In genomic region chr19:14383556-14383897, GRCh38 we compare ENCODE assay signal across 9 cellular contexts. TPM values are rescaled to one million over a fixed set of nuclear protein-coding genes. Genes with fewer than 3 reads are reported as not detected.
DNase-seq lines count a peak whose midpoint lies in the region; ATAC-seq, FAIRE-seq and TF ChIP-seq lines count a peak whose summit lies in the region.
"Had no signal": no experiment of that assay in that cellular context is flagged by ENCODE, and none has a peak within 500 bp of the region (broad histone marks: within the 10 kb centered on the region; RNA-seq: fewer than 3 reads in every experiment).

No MANE protein-coding gene starts in this region.

- no peaks in the 10 kb centered on the region for H3K36me3 ChIP-seq in kidney (ENCODE audit: control insufficient read depth in 1 of 2, insufficient read depth in 2 of 2, low read length in 2 of 2)
- H3K36me3 ChIP-seq in urinary bladder (ENCODE audit: insufficient read depth) = no peaks in the 10 kb centered on the region

- H3K9me3 ChIP-seq in kidney (ENCODE audit: control insufficient read depth in 1 of 2, low read length in 2 of 2) = no peaks in the 10 kb centered on the region

- no peak for TF ChIP-seq CTCF in activated CD8-positive, alpha-beta T cell treated with anti-CD3 and anti-CD28 coated beads for 36 hours (IDR thresholded peaks at IDR 0.05)
- no peak for TF ChIP-seq CTCF in kidney (IDR thresholded peaks at IDR 0.05; ENCODE audit: borderline replicate concordance, extremely low read depth, insufficient read depth)

- 15% methylated on average over 3 of the region's 3 CpGs for WGBS in urinary bladder

- peak overlapping the region; percentile 18 to 50 for H3K4me3 ChIP-seq in kidney (ENCODE audit: low read length in 2 of 2)
- H3K4me3 ChIP-seq in urinary bladder (ENCODE audit: low read depth, low read length) = peak overlapping the region; percentile 19

- no peaks in the 10 kb centered on the region for H3K9me3 Mint-ChIP-seq in activated naive CD4-positive, alpha-beta T cell treated with anti-CD3 and anti-CD28 coated beads, Interleukin-2, amount 50 U/mL, for 24 hours
- H3K9me3 Mint-ChIP-seq in activated CD8-positive, alpha-beta T cell treated with anti-CD3 and anti-CD28 coated beads for 36 hours = no peaks in the 10 kb centered on the region

- H3K4me1 Mint-ChIP-seq in activated naive CD4-positive, alpha-beta T cell treated with anti-CD3 and anti-CD28 coated beads, Interleukin-2, amount 50 U/mL, for 24 hours = peaks cover 34% of the 10 kb centered on the region
- peaks cover 28% of the 10 kb centered on the region for H3K4me1 Mint-ChIP-seq in activated CD8-positive, alpha-beta T cell treated with anti-CD3 and anti-CD28 coated beads for 36 hours (ENCODE audit: low read depth)

- no peak for TF ChIP-seq POLR2A in GM12891 (IDR thresholded peaks at IDR 0.05; ENCODE audit: low read depth, low read length)

- CTCF ChIA-PET in activated CD8-positive, alpha-beta T cell treated with anti-CD3 and anti-CD28 coated beads for 36 hours (lab: Charles Lee) = interaction anchor here (1.0 to 5.5 kb wide), 8 partner anchors 13 to 166 kb away, joined by 3 to 77 read pairs (median 6); no protein-coding TSS in a partner anchor

- peak overlapping the region; percentile 94 for H3K4me3 Mint-ChIP-seq in activated naive CD4-positive, alpha-beta T cell treated with anti-CD3 and anti-CD28 coated beads, Interleukin-2, amount 50 U/mL, for 24 hours
- H3K4me3 Mint-ChIP-seq in activated CD8-positive, alpha-beta T cell treated with anti-CD3 and anti-CD28 coated beads for 36 hours = peak overlapping the region; percentile 99

- peaks cover 0 to 2% of the 10 kb centered on the region in 2 donors for H3K4me1 ChIP-seq in kidney (ENCODE audit: control insufficient read depth in 1 of 2, insufficient read depth in 1 of 2, low read depth in 1 of 2, low read length in 2 of 2)
- H3K4me1 ChIP-seq in urinary bladder (ENCODE audit: insufficient read depth) = peaks cover 2% of the 10 kb centered on the region

- intact Hi-C loops in activated CD8-positive, alpha-beta T cell treated with anti-CD3 and anti-CD28 coated beads for 36 hours (cut with micrococcal nuclease) = loop anchor here (2.0 kb wide), 1 partner anchor 15 kb away; no protein-coding TSS in a partner anchor
- intact Hi-C loops in kidney (cut with DNase I) = no loop called here

- FAIRE-seq in kidney (lab: Jason Lieb, UNC) (no peak), GM12891 (lab: Jason Lieb, UNC) (no peak)

- POLR2A ChIA-PET in activated CD8-positive, alpha-beta T cell treated with anti-CD3 and anti-CD28 coated beads for 36 hours (lab: Charles Lee) = interaction anchor here (0.6 to 10.7 kb wide), 11 partner anchors 9 to 198 kb away, joined by 3 to 247 read pairs (median 11); partner anchors contain the start of gene DDX39A

- ATAC-seq in activated CD8-positive, alpha-beta T cell treated with anti-CD3 and anti-CD28 coated beads for 36 hours = no peak

- H3K27ac ChIP-seq in kidney (ENCODE audit: low read depth in 2 of 2, low read length in 2 of 2) = peak overlapping the region; percentile 65 to 84
- no peak overlapping the region for H3K27ac ChIP-seq in urinary bladder (ENCODE audit: low read depth)
- H3K27ac ChIP-seq: epithelial cell of prostate had no signal

- no peaks in the 10 kb centered on the region for H3K27me3 Mint-ChIP-seq in activated naive CD4-positive, alpha-beta T cell treated with anti-CD3 and anti-CD28 coated beads, Interleukin-2, amount 50 U/mL, for 24 hours
- H3K27me3 Mint-ChIP-seq in activated CD8-positive, alpha-beta T cell treated with anti-CD3 and anti-CD28 coated beads for 36 hours = no peaks in the 10 kb centered on the region

- peaks cover 11% of the 10 kb centered on the region for H3K36me3 Mint-ChIP-seq in activated naive CD4-positive, alpha-beta T cell treated with anti-CD3 and anti-CD28 coated beads, Interleukin-2, amount 50 U/mL, for 24 hours
- H3K36me3 Mint-ChIP-seq in activated CD8-positive, alpha-beta T cell treated with anti-CD3 and anti-CD28 coated beads for 36 hours (ENCODE audit: low read depth) = peaks cover 45% of the 10 kb centered on the region

- H3K27ac Mint-ChIP-seq in activated naive CD4-positive, alpha-beta T cell treated with anti-CD3 and anti-CD28 coated beads, Interleukin-2, amount 50 U/mL, for 24 hours = peak overlapping the region; percentile 96
- peak overlapping the region; percentile 100 for H3K27ac Mint-ChIP-seq in activated CD8-positive, alpha-beta T cell treated with anti-CD3 and anti-CD28 coated beads for 36 hours

- peak overlapping the region in 1 of 2 donors; percentile 67 for H3K9ac ChIP-seq in kidney (ENCODE audit: low read length in 2 of 2)

- no peak for DNase-seq in activated naive CD4-positive, alpha-beta T cell (lab: John Stamatoyannopoulos, UW)
- DNase-seq in activated CD8-positive, alpha-beta T cell treated with anti-CD3 and anti-CD28 coated beads for 36 hours = no peak
- DNase-seq in kidney (no peak), Ammon's horn (ENCODE audit: low spot score) (no peak), GM12891 (ENCODE audit: insufficient read length, low spot score) (no peak), NCI-H748 (lab: John Stamatoyannopoulos, UW; ENCODE audit: unreplicated experiment) (no peak)

TF ChIP-seq in GM12891, 5 proteins besides CTCF, POLR2A, EP300 and RAD21:
- TF ChIP-seq POLR2AphosphoS5 (IDR thresholded peaks at IDR 0.05; ENCODE audit: low read depth, low read length) (no peak), POU2F2 (IDR thresholded peaks at IDR 0.05; ENCODE audit: low read depth, low read length) (no peak), PAX5 (IDR thresholded peaks at IDR 0.05; ENCODE audit: insufficient read depth, low read length, severe bottlenecking) (no peak), TAF1 (IDR thresholded peaks at IDR 0.05; ENCODE audit: low read depth, low read length) (no peak), SPI1 (IDR thresholded peaks at IDR 0.05; ENCODE audit: low read depth, low read length) (no peak)

RNA-seq across cellular contexts. Expression of gene ADGRE5, which starts 2.3 kb away (rescaled TPM):
- total RNA-seq in activated CD8-positive, alpha-beta T cell treated with anti-CD3 and anti-CD28 coated beads for 36 hours = 100 to 1,000 TPM; 185 to 186 TPM
- total RNA-seq in kidney (100 TPM), urinary bladder (12.5 TPM)
- polyA plus RNA-seq in kidney (ENCODE audit: insufficient read depth, low read depth, low replicate concordance) (16.0 TPM), urinary bladder (46.1 TPM)
- 59.8 TPM for polyA plus RNA-seq in GM12891 (2012; ENCODE audit: low read depth, missing spikeins)

RNA-seq across cellular contexts. Expression of gene DDX39A, which starts 35.6 kb away (rescaled TPM):
- total RNA-seq in activated CD8-positive, alpha-beta T cell treated with anti-CD3 and anti-CD28 coated beads for 36 hours = 100 to 1,000 TPM; 217 to 226 TPM
- 53.8 TPM for total RNA-seq in kidney
- 35.6 TPM for polyA plus RNA-seq in kidney (ENCODE audit: insufficient read depth, low read depth, low replicate concordance)
- total RNA-seq in urinary bladder = 24.0 TPM
- 52.2 TPM for polyA plus RNA-seq in urinary bladder
- 153 TPM for polyA plus RNA-seq in GM12891 (2012; ENCODE audit: low read depth, missing spikeins)

RNA-seq across cellular contexts. Expression of gene PKN1, which starts 49.6 kb away (rescaled TPM):
- total RNA-seq in activated CD8-positive, alpha-beta T cell treated with anti-CD3 and anti-CD28 coated beads for 36 hours = 100 to 1,000 TPM; 172 to 192 TPM
- total RNA-seq in kidney = 103 TPM
- polyA plus RNA-seq in kidney (ENCODE audit: insufficient read depth, low read depth, low replicate concordance) = 67.7 TPM
- 39.4 TPM for total RNA-seq in urinary bladder
- 94.5 TPM for polyA plus RNA-seq in urinary bladder
- polyA plus RNA-seq in GM12891 (2012; ENCODE audit: low read depth, missing spikeins) = 77.0 TPM
